In the genomic region with DNA sequence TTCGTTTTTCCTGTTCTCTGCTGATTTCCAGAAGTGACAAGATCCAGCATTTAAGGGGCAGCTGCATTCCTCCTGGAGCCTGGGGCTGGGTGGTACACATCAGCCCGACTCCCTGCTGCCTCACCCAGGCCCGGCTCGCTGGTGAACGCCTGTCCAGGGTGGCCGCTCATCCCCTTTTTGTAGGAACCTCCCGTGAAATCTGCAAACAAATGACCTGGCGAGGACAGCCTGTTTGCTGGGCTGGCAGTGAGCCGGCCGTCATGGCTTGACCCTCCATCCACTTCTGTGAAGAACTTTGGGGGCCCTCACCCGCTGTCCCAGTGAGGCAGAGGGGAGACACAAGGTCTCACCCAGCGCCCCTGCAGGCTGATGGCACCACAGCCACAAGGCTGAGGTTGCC, we compare ENCODE assay signal across 20 cellular contexts. TPM values are rescaled to one million over a fixed set of nuclear protein-coding genes. Genes with fewer than 3 reads are reported as not detected.
DNase-seq lines count a peak whose midpoint lies in the region; ATAC-seq and TF ChIP-seq lines count a peak whose summit lies in the region.
"Had no signal": no experiment of that assay in that cellular context is flagged by ENCODE, and none has a peak within 500 bp of the region (broad histone marks: within the 10 kb centered on the region; RNA-seq: fewer than 3 reads in every experiment).

No MANE protein-coding gene starts in this region.

- TF ChIP-seq CTCF in left lung (IDR thresholded peaks at IDR 0.05) = no peak
- no peak for TF ChIP-seq CTCF in thyroid gland (IDR thresholded peaks at IDR 0.05)
- no peak for TF ChIP-seq CTCF in GM13977 (IDR thresholded peaks at IDR 0.05; ENCODE audit: extremely low read depth, insufficient read depth, missing control alignments)

- peaks cover 11% of the 10 kb centered on the region for H3K36me3 Mint-ChIP-seq in activated naive CD4-positive, alpha-beta T cell treated with anti-CD3 and anti-CD28 coated beads, Interleukin-2, amount 50 U/mL, for 24 hours
- H3K36me3 Mint-ChIP-seq in activated naive CD4-positive, alpha-beta T cell treated with anti-CD3 and anti-CD28 coated beads, Interleukin-2, amount 50 U/mL, for 72 hours = peaks cover 0 to 6% of the 10 kb centered on the region in 2 donors

- WGBS in thyroid gland, 2 donors = 93 to 95% methylated on average over 9 to 12 of the region's 12 CpGs

- H3K4me1 Mint-ChIP-seq in activated naive CD4-positive, alpha-beta T cell treated with anti-CD3 and anti-CD28 coated beads, Interleukin-2, amount 50 U/mL, for 24 hours = no peaks in the 10 kb centered on the region
- H3K4me1 Mint-ChIP-seq: nephron had no signal

- ATAC-seq in activated naive CD4-positive, alpha-beta T cell treated with anti-CD3 and anti-CD28 coated beads, Interleukin-2, amount 50 U/mL, for 72 hours = no peak
- ATAC-seq in left lung = no peak
- ATAC-seq: stimulated activated naive B cell treated with anti-CD40 and anti-IgM and Interleukin-4, amounts not matched to agents 10 μg/mL and 1 μg/mL and 100 μg/mL, for 72 hours had no signal

- no peaks in the 10 kb centered on the region for H3K9me2 ChIP-seq in Karpas-422 (replicated peaks; ENCODE audit: insufficient read depth, low read length)

- no peaks in the 10 kb centered on the region for H3K27me3 Mint-ChIP-seq in activated naive CD4-positive, alpha-beta T cell treated with anti-CD3 and anti-CD28 coated beads, Interleukin-2, amount 50 U/mL, for 24 hours
- H3K27me3 Mint-ChIP-seq: CD4-positive, alpha-beta memory T cell; stimulated activated naive B cell treated with anti-CD40 and anti-IgM and Interleukin-4, amounts not matched to agents 10 μg/mL and 1 μg/mL and 100 μg/mL, for 72 hours had no signal

- H2AFZ ChIP-seq in Karpas-422 (ENCODE audit: low read length) = no peak overlapping the region

- peak overlapping the region; percentile 23 for H3K27ac Mint-ChIP-seq in activated naive CD4-positive, alpha-beta T cell treated with anti-CD3 and anti-CD28 coated beads, Interleukin-2, amount 50 U/mL, for 24 hours
- H3K27ac Mint-ChIP-seq in activated naive CD4-positive, alpha-beta T cell treated with anti-CD3 and anti-CD28 coated beads, Interleukin-2, amount 50 U/mL, for 72 hours = peak overlapping the region; percentile 82 to 88
- H3K27ac Mint-ChIP-seq: HFFc6, nephron had no signal

- no peaks in the 10 kb centered on the region for H3K9me3 Mint-ChIP-seq in activated naive CD4-positive, alpha-beta T cell treated with anti-CD3 and anti-CD28 coated beads, Interleukin-2, amount 50 U/mL, for 24 hours
- H3K9me3 Mint-ChIP-seq in activated naive CD4-positive, alpha-beta T cell treated with anti-CD3 and anti-CD28 coated beads, Interleukin-2, amount 50 U/mL, for 72 hours = no peaks in the 10 kb centered on the region
- H3K9me3 Mint-ChIP-seq: CD4-positive, alpha-beta memory T cell; HFFc6; nephron; stimulated activated naive B cell treated with anti-CD40 and anti-IgM and Interleukin-4, amounts not matched to agents 10 μg/mL and 1 μg/mL and 100 μg/mL, for 72 hours had no signal

- no peak for TF ChIP-seq POLR2A in thyroid gland (IDR thresholded peaks at IDR 0.05)

- peaks cover 26% of the 10 kb centered on the region; the same call in 1 of the 2 replicates for H4K20me1 ChIP-seq in Karpas-422 (ENCODE audit: insufficient read depth, low read depth, low read length)

- DNase-seq in activated naive CD4-positive, alpha-beta T cell (lab: John Stamatoyannopoulos, UW) = no peak
- DNase-seq in activated naive CD4-positive, alpha-beta T cell treated with anti-CD3 and anti-CD28 coated beads, Interleukin-2, amount 50 U/mL, for 72 hours (ENCODE audit: low spot score in 2 of 2) = no peak
- DNase-seq in left lung = peak; percentile 16 to 57
- peak; percentile 0 to 2 for DNase-seq in thyroid gland
- DNase-seq in dermis blood vessel endothelial cell = no peak
- no peak for DNase-seq in GM13977 (ENCODE audit: low spot score)
- no peak for DNase-seq in Karpas-422
- DNase-seq: ACHN; activated CD4-positive, CD25-positive, alpha-beta regulatory T cell treated with anti-CD3 and anti-CD28 coated beads, Interleukin-2, amount 50 U/mL, for 72 hours; caudate nucleus; DMS53; HFFc6; NCI-H1092; NCI-H526; stimulated activated naive B cell treated with anti-CD40 and anti-IgM and Interleukin-4, amounts not matched to agents 10 μg/mL and 1 μg/mL and 100 μg/mL, for 72 hours; trophoblast cell had no signal

- intact Hi-C loops in left lung (cut with DNase I) (no loop called here), thyroid gland (cut with DNase I) (no loop called here)

- no peaks in the 10 kb centered on the region for H3K4me1 ChIP-seq in left lung
- H3K4me1 ChIP-seq in thyroid gland = no peaks in the 10 kb centered on the region
- peaks cover 6% of the 10 kb centered on the region for H3K4me1 ChIP-seq in Karpas-422 (ENCODE audit: low read length)

- H3K4me2 ChIP-seq in Karpas-422 (ENCODE audit: low read depth, low read length, poor library complexity, severe bottlenecking) = no peak overlapping the region
- H3K4me2 ChIP-seq: KMS-11 had no signal

- H3K36me3 ChIP-seq in left lung (peaks cover 0 to 99% of the 10 kb centered on the region in 2 donors), thyroid gland (peaks cover 53 to 68% of the 10 kb centered on the region in 2 donors), Karpas-422 (ENCODE audit: insufficient read depth, low read length) (peaks cover 60% of the 10 kb centered on the region)

- in situ Hi-C loops in GM13977 (cut with MboI; ENCODE audit: low pct_unique_long_range_greater_than_20kb, low sequenced_read_pairs, unreplicated experiment) = no loop called here

- H3K27me3 ChIP-seq in left lung = no peaks in the 10 kb centered on the region
- H3K27me3 ChIP-seq in thyroid gland = no peaks in the 10 kb centered on the region
- no peaks in the 10 kb centered on the region for H3K27me3 ChIP-seq in Karpas-422 (ENCODE audit: low read length)

- H3K4me3 ChIP-seq in left lung = no peak overlapping the region
- H3K4me3 ChIP-seq in thyroid gland (replicated peaks in 1 of 3) = no peak overlapping the region
- no peak overlapping the region for H3K4me3 ChIP-seq in Karpas-422 (ENCODE audit: low read length)

- H3K9me3 ChIP-seq in left lung (no peaks in the 10 kb centered on the region), thyroid gland (no peaks in the 10 kb centered on the region), Karpas-422 (ENCODE audit: low read length) (no peaks in the 10 kb centered on the region)

- H3K79me2 ChIP-seq in Karpas-422 (ENCODE audit: low read length) = no peaks in the 10 kb centered on the region

- H3K9ac ChIP-seq in Karpas-422 (ENCODE audit: low read length) = no peak overlapping the region
- H3K9ac ChIP-seq: KMS-11 had no signal

- no peak overlapping the region for H3K4me3 Mint-ChIP-seq in activated naive CD4-positive, alpha-beta T cell treated with anti-CD3 and anti-CD28 coated beads, Interleukin-2, amount 50 U/mL, for 24 hours
- H3K4me3 Mint-ChIP-seq: CD4-positive, alpha-beta memory T cell; HFFc6; nephron; stimulated activated naive B cell treated with anti-CD40 and anti-IgM and Interleukin-4, amounts not matched to agents 10 μg/mL and 1 μg/mL and 100 μg/mL, for 72 hours had no signal

- H3K27ac ChIP-seq in left lung (no peak overlapping the region), thyroid gland (no peak overlapping the region), Karpas-422 (ENCODE audit: low read length) (no peak overlapping the region)
- H3K27ac ChIP-seq: KMS-11 had no signal

RNA-seq across cellular contexts. Expression of a gene that starts 39.0 kb away (rescaled TPM):
- total RNA-seq in activated naive CD4-positive, alpha-beta T cell treated with anti-CD3 and anti-CD28 coated beads, Interleukin-2, amount 50 U/mL, for 72 hours = 10 to 100 TPM; 19.1 to 30.8 TPM
- 10 to 100 TPM; 78.2 to 81.3 TPM for total RNA-seq in left lung
- total RNA-seq in thyroid gland = 100 to 1,000 TPM in 1 of 4 donors, 10 to 100 TPM in 3; 83.2 to 141 (median 94.6) TPM
- total RNA-seq in dermis blood vessel endothelial cell = 81.9 and 127 TPM in 2 replicates
- total RNA-seq in Karpas-422 (2014; rRNA removed; shearing (Covaris generic); ENCODE audit: low replicate concordance) = 188 and 302 TPM in 2 replicates

Comparison
In these comparisons a context has a peak if more than half of its experiments do, and no peak if none do; other contexts are left out.
1. DNase-seq: peak in left lung (2 of 2) and thyroid gland (2 of 2); none in activated naive CD4-positive, alpha-beta T cell (0 of 4), activated naive CD4-positive, alpha-beta T cell treated with anti-CD3 and anti-CD28 coated beads, Interleukin-2, amount 50 U/mL, for 72 hours (0 of 2), dermis blood vessel endothelial cell (single experiment), GM13977 (single experiment) and Karpas-422 (single experiment).